ENCODE assay signal across 18 cellular contexts in genomic region chr2:239456940-239457339, GRCh38. TPM values are rescaled to one million over a fixed set of nuclear protein-coding genes. Genes with fewer than 3 reads are reported as not detected.
A peak's percentile ranks its signal among the peaks of the same experiment; 100 is the strongest.
DNase-seq lines count a peak whose midpoint lies in the region; ATAC-seq and TF ChIP-seq lines count a peak whose summit lies in the region.
"Had no signal": no experiment of that assay in that cellular context is flagged by ENCODE, and none has a peak within 500 bp of the region (broad histone marks: within the 10 kb centered on the region; RNA-seq: fewer than 3 reads in every experiment).

No MANE protein-coding gene starts in this region.

- H3K4me1 ChIP-seq in suprapubic skin: no peaks in the 10 kb centered on the region
- H3K4me1 ChIP-seq in BE2C: no peaks in the 10 kb centered on the region

- no peak for TF ChIP-seq EP300 in suprapubic skin (IDR thresholded peaks at IDR 0.05)

- H3K4me1 Mint-ChIP-seq in activated T-cell treated with anti-CD3 and anti-CD28 coated beads, Interleukin-2, amount 50 U/mL, for 72 hours (ENCODE audit: low read depth): no peaks in the 10 kb centered on the region
- H3K4me1 Mint-ChIP-seq in osteocyte (ENCODE audit: unreplicated experiment): peaks cover 3% of the 10 kb centered on the region
- H3K4me1 Mint-ChIP-seq: CD4-positive, alpha-beta memory T cell had no signal

- H3K27me3 ChIP-seq in suprapubic skin (peaks cover 9% of the 10 kb centered on the region), BE2C (no peaks in the 10 kb centered on the region)

- peaks cover 19% of the 10 kb centered on the region for H3K27me3 Mint-ChIP-seq in activated T-cell treated with anti-CD3 and anti-CD28 coated beads, Interleukin-2, amount 50 U/mL, for 72 hours (ENCODE audit: low read depth)
- no peaks in the 10 kb centered on the region for H3K27me3 Mint-ChIP-seq in osteocyte (ENCODE audit: unreplicated experiment)

- no peak overlapping the region for H3K4me3 ChIP-seq in suprapubic skin
- H3K4me3 ChIP-seq in BE2C (ENCODE audit: low read depth, low read length): no peak overlapping the region

- TF ChIP-seq CTCF in suprapubic skin (IDR thresholded peaks at IDR 0.05) (no peak), BE2C (IDR thresholded peaks at IDR 0.05; ENCODE audit: low read depth, low read length) (no peak), osteocyte (IDR thresholded peaks at IDR 0.05) (no peak)

- no peak overlapping the region for H3K27ac ChIP-seq in suprapubic skin
- H3K27ac ChIP-seq: KMS-11 had no signal

- no peak overlapping the region for H3K4me3 Mint-ChIP-seq in activated T-cell treated with anti-CD3 and anti-CD28 coated beads, Interleukin-2, amount 50 U/mL, for 72 hours
- H3K4me3 Mint-ChIP-seq in osteocyte (ENCODE audit: unreplicated experiment): no peak overlapping the region
- H3K4me3 Mint-ChIP-seq: CD4-positive, alpha-beta memory T cell had no signal

- 89% methylated on average over 4 of the region's 5 CpGs for WGBS in suprapubic skin

- peak; percentile 1 for DNase-seq in activated T-cell treated with anti-CD3 and anti-CD28 coated beads, Interleukin-2, amount 50 U/mL, for 1 hour
- DNase-seq in activated T-cell treated with anti-CD3 and anti-CD28 coated beads, Interleukin-2, amount 50 U/mL, for 72 hours: no peak
- peak; percentile 33 for DNase-seq in activated CD8-positive, alpha-beta memory T cell treated with anti-CD3 and anti-CD28 coated beads, Interleukin-2, amount 50 U/mL, for 48 hours
- DNase-seq in left kidney (ENCODE audit: low read depth, low spot score) (peak; percentile 19), suprapubic skin (ENCODE audit: low spot score in 2 of 2) (peak; percentile 29 to 31), AML-193 (lab: John Stamatoyannopoulos, UW) (no peak), BE2C (no peak), osteocyte (ENCODE audit: extremely low spot score, unreplicated experiment) (no peak)
- DNase-seq: CD4-positive, alpha-beta memory T cell; MV-4-11; NCI-H1417; NCI-H187 treated with DMSO at 0.1 percent for 48 hours; NCI-H2227 treated with DMSO at 0.1 percent for 48 hours; NCI-H510A treated with DMSO at 0.1 percent for 48 hours; NCI-H774; Right ventricle myocardium superior had no signal

- no peak for TF ChIP-seq POLR2A in suprapubic skin (IDR thresholded peaks at IDR 0.05)

- ATAC-seq in activated T-cell treated with anti-CD3 and anti-CD28 coated beads, Interleukin-2, amount 50 U/mL, for 72 hours (replicated peaks in 1 of 2): no peak
- ATAC-seq: HepG2 had no signal

- H3K36me3 ChIP-seq in suprapubic skin: no peaks in the 10 kb centered on the region
- no peaks in the 10 kb centered on the region for H3K36me3 ChIP-seq in BE2C

- H3K36me3 Mint-ChIP-seq in activated T-cell treated with anti-CD3 and anti-CD28 coated beads, Interleukin-2, amount 50 U/mL, for 72 hours (ENCODE audit: insufficient read depth in 2 of 2): peaks cover 9% of the 10 kb centered on the region in 2 donors
- no peaks in the 10 kb centered on the region for H3K36me3 Mint-ChIP-seq in osteocyte (ENCODE audit: unreplicated experiment)

- peaks cover 4% of the 10 kb centered on the region for H3K9me3 ChIP-seq in suprapubic skin
- no peaks in the 10 kb centered on the region for H3K9me3 ChIP-seq in BE2C

- H3K27ac Mint-ChIP-seq in activated T-cell treated with anti-CD3 and anti-CD28 coated beads, Interleukin-2, amount 50 U/mL, for 72 hours: no peak overlapping the region
- H3K27ac Mint-ChIP-seq in osteocyte (ENCODE audit: unreplicated experiment): no peak overlapping the region

- H3K9me3 Mint-ChIP-seq in activated T-cell treated with anti-CD3 and anti-CD28 coated beads, Interleukin-2, amount 50 U/mL, for 72 hours: peaks cover 4 to 7% of the 10 kb centered on the region in 2 donors
- peaks cover 27% of the 10 kb centered on the region for H3K9me3 Mint-ChIP-seq in osteocyte (ENCODE audit: unreplicated experiment)

RNA-seq across cellular contexts. Expression of gene HDAC4, which starts 56.1 kb away (rescaled TPM):
- total RNA-seq in activated T-cell treated with anti-CD3 and anti-CD28 coated beads, Interleukin-2, amount 50 U/mL, for 72 hours: 10 to 100 TPM; 49.8 to 71.7 TPM
- total RNA-seq in suprapubic skin (100 to 1,000 TPM in 1 of 4 donors, 10 to 100 TPM in 3; 51.4 to 107 (median 70.8) TPM), osteocyte (30.3 and 32.2 TPM in 2 replicates)
- polyA plus RNA-seq in BE2C (2012; ENCODE audit: insufficient read depth, insufficient read length, low read depth): 9.3 TPM

Comparison
In these comparisons a context has a peak if more than half of its experiments do, and no peak if none do; other contexts are left out.
1. DNase-seq: peak in activated T-cell treated with anti-CD3 and anti-CD28 coated beads, Interleukin-2, amount 50 U/mL, for 1 hour (single experiment), activated CD8-positive, alpha-beta memory T cell treated with anti-CD3 and anti-CD28 coated beads, Interleukin-2, amount 50 U/mL, for 48 hours (single experiment), left kidney (single experiment) and suprapubic skin (2 of 2); none in activated T-cell treated with anti-CD3 and anti-CD28 coated beads, Interleukin-2, amount 50 U/mL, for 72 hours (0 of 2), AML-193 (0 of 2), BE2C (single experiment) and osteocyte (single experiment).